Comparison of ENCODE assay signal across 9 cellular contexts in genomic region chr17:57357392-57357784, GRCh38.
DNase-seq lines count a peak whose midpoint lies in the region; ATAC-seq and TF ChIP-seq lines count a peak whose summit lies in the region.
"Had no signal": no experiment of that assay in that cellular context is flagged by ENCODE, and none has a peak within 500 bp of the region (broad histone marks: within the 10 kb centered on the region; RNA-seq: fewer than 3 reads in every experiment).

No MANE protein-coding gene starts in this region.

- POLR2A ChIA-PET in PC-9 (lab: Charles Lee; ENCODE audit: unreplicated experiment), result no interaction called here

- CTCF ChIA-PET in PC-9 (lab: Charles Lee), result no interaction called here

- no peaks in the 10 kb centered on the region for H3K36me3 ChIP-seq in PC-9 (ENCODE audit: low read depth)
- no peaks in the 10 kb centered on the region for H3K36me3 ChIP-seq in left ventricle myocardium inferior
- no peaks in the 10 kb centered on the region for H3K36me3 ChIP-seq in sigmoid colon
- H3K36me3 ChIP-seq: SJSA1 had no signal

- peaks cover 7% of the 10 kb centered on the region; the same call in 1 of the 2 replicates for H3F3A ChIP-seq in PC-9 (ENCODE audit: insufficient read depth, low read depth)

- TF ChIP-seq POLR2A in sigmoid colon (IDR thresholded peaks at IDR 0.05), result no peak

- no peaks in the 10 kb centered on the region for H3K79me2 ChIP-seq in PC-9 (ENCODE audit: low read depth)

- no peaks in the 10 kb centered on the region for H3K9me2 ChIP-seq in PC-9 (ENCODE audit: insufficient read depth)

- H3K9me3 Mint-ChIP-seq in stimulated activated memory B cell treated with anti-CD40 and anti-IgM and Interleukin-4, amounts not matched to agents 10 μg/mL and 1 μg/mL and 100 μg/mL, for 72 hours, result no peaks in the 10 kb centered on the region

- H4K20me1 ChIP-seq in PC-9 (ENCODE audit: insufficient read depth), result no peaks in the 10 kb centered on the region

- H3K4me3 ChIP-seq in PC-9, result no peak overlapping the region
- peak overlapping the region; percentile 29 for H3K4me3 ChIP-seq in left ventricle myocardium inferior
- H3K4me3 ChIP-seq in sigmoid colon, result no peak overlapping the region
- H3K4me3 ChIP-seq: SJSA1 had no signal

- peak overlapping the region; percentile 38; the same call in 1 of the 2 replicates for H3K27ac ChIP-seq in PC-9
- peak overlapping the region; percentile 81 for H3K27ac ChIP-seq in left ventricle myocardium inferior (replicated peaks)
- peak overlapping the region in 1 of 4 donors; percentile 38 for H3K27ac ChIP-seq in sigmoid colon
- H3K27ac ChIP-seq: SJSA1 had no signal

- no peak for TF ChIP-seq CTCF in PC-9 (conservative IDR thresholded peaks at IDR 0.05)
- no peak for TF ChIP-seq CTCF in left ventricle myocardium inferior (IDR thresholded peaks at IDR 0.05; ENCODE audit: borderline replicate concordance)
- no peak for TF ChIP-seq CTCF in sigmoid colon (IDR thresholded peaks at IDR 0.05)

- peaks cover 54% of the 10 kb centered on the region for H3K4me1 Mint-ChIP-seq in stimulated activated memory B cell treated with anti-CD40 and anti-IgM and Interleukin-4, amounts not matched to agents 10 μg/mL and 1 μg/mL and 100 μg/mL, for 72 hours

- H3K9me3 ChIP-seq in PC-9 (ENCODE audit: insufficient read depth, low read depth) (no peaks in the 10 kb centered on the region), left ventricle myocardium inferior (replicated peaks) (no peaks in the 10 kb centered on the region), sigmoid colon (no peaks in the 10 kb centered on the region)
- H3K9me3 ChIP-seq: SJSA1 had no signal

- DNase-seq in PC-9, result peak in 1 of 2 experiments; percentile 58
- DNase-seq in left ventricle myocardium inferior, result peak; percentile 73
- no peak for DNase-seq in NK-92 (lab: John Stamatoyannopoulos, UW; ENCODE audit: unreplicated experiment)
- no peak for DNase-seq in sigmoid colon
- no peak for DNase-seq in amniotic stem cell (lab: John Stamatoyannopoulos, UW)

- H3K4me3 Mint-ChIP-seq in stimulated activated memory B cell treated with anti-CD40 and anti-IgM and Interleukin-4, amounts not matched to agents 10 μg/mL and 1 μg/mL and 100 μg/mL, for 72 hours, result peak overlapping the region; percentile 72

- peak overlapping the region; percentile 46; the same call in 1 of the 2 replicates for H3K4me2 ChIP-seq in PC-9

- no peak for TF ChIP-seq EP300 in sigmoid colon (IDR thresholded peaks at IDR 0.05)

- no TSS peak for BruUV-seq in PC-9 (replicated peaks; lab: Mats Ljungman, UMichigan)

- H3K27ac Mint-ChIP-seq in stimulated activated memory B cell treated with anti-CD40 and anti-IgM and Interleukin-4, amounts not matched to agents 10 μg/mL and 1 μg/mL and 100 μg/mL, for 72 hours, result peak overlapping the region; percentile 88

- H3K27me3 Mint-ChIP-seq in stimulated activated memory B cell treated with anti-CD40 and anti-IgM and Interleukin-4, amounts not matched to agents 10 μg/mL and 1 μg/mL and 100 μg/mL, for 72 hours, result no peaks in the 10 kb centered on the region

- no peak overlapping the region for H2AFZ ChIP-seq in PC-9

- WGBS in sigmoid colon, 2 donors, result 58 to 87% methylated on average over 11 of the region's 11 CpGs

- peaks cover 6% of the 10 kb centered on the region for H3K36me3 Mint-ChIP-seq in stimulated activated memory B cell treated with anti-CD40 and anti-IgM and Interleukin-4, amounts not matched to agents 10 μg/mL and 1 μg/mL and 100 μg/mL, for 72 hours

- H3K4me1 ChIP-seq in PC-9 (replicated peaks; ENCODE audit: insufficient read depth), result peaks cover 9% of the 10 kb centered on the region
- peaks cover 68% of the 10 kb centered on the region for H3K4me1 ChIP-seq in left ventricle myocardium inferior
- peaks cover 0 to 12% (median 12%) of the 10 kb centered on the region in 4 donors for H3K4me1 ChIP-seq in sigmoid colon

- H3K27me3 ChIP-seq in PC-9 (ENCODE audit: insufficient read depth, low read depth) (peaks cover 10% of the 10 kb centered on the region; the same call in 1 of the 2 replicates), left ventricle myocardium inferior (ENCODE audit: low read depth) (no peaks in the 10 kb centered on the region), sigmoid colon (no peaks in the 10 kb centered on the region)
- H3K27me3 ChIP-seq: SJSA1 had no signal

- ATAC-seq in GM18520 (IDR thresholded peaks at IDR 0.05; ENCODE audit: unreplicated experiment) (peak; percentile 31), HG02763 (IDR thresholded peaks at IDR 0.05; ENCODE audit: unreplicated experiment) (peak; percentile 46)
- peak; percentile 65 for ATAC-seq in stimulated activated memory B cell treated with anti-CD40 and anti-IgM and Interleukin-4, amounts not matched to agents 10 μg/mL and 1 μg/mL and 100 μg/mL, for 72 hours

- intact Hi-C loops in PC-9 (cut with micrococcal nuclease; ENCODE audit: unreplicated experiment) (no loop called here), left ventricle myocardium inferior (cut with micrococcal nuclease) (no loop called here), sigmoid colon (cut with DNase I) (no loop called here)
